In genomic region chr7:80725181-80725611, GRCh38 we compare ENCODE assay signal across 20 cellular contexts.
DNase-seq lines count a peak whose midpoint lies in the region; ATAC-seq, FAIRE-seq and TF ChIP-seq lines count a peak whose summit lies in the region.
"Had no signal": no experiment of that assay in that cellular context is flagged by ENCODE, and none has a peak within 500 bp of the region (broad histone marks: within the 10 kb centered on the region; RNA-seq: fewer than 3 reads in every experiment).

No MANE protein-coding gene starts in this region.

- H3K9ac ChIP-seq in GM12878 (ENCODE audit: control insufficient read depth, insufficient read depth, low read length) = no peak overlapping the region
- no peak overlapping the region for H3K9ac ChIP-seq in subcutaneous abdominal adipose tissue (ENCODE audit: low read length in 5 of 5)

- no peak for TF ChIP-seq EP300 in GM12878 (IDR thresholded peaks at IDR 0.05; ENCODE audit: borderline replicate concordance in 1 of 2, control insufficient read depth in 1 of 2, low read depth in 2 of 2, low read length in 2 of 2)

- 0 out of 3 replicates have a peak, but pooled peaks have one; percentile 15 for ATAC-seq in GM12878
- no peak for ATAC-seq in stimulated activated naive CD8-positive, alpha-beta T cell treated with anti-CD3 and anti-CD28 coated beads, Interleukin-15, Interleukin-2, amounts not matched to agents 100 U/mL and 50 U/mL, for 24 hours
- ATAC-seq: activated CD4-positive, alpha-beta T cell treated with anti-CD3 and anti-CD28 coated beads for 36 hours; natural killer cell; Right ventricle myocardium inferior had no signal

- H3K4me1 Mint-ChIP-seq in immature natural killer cell = no peaks in the 10 kb centered on the region
- H3K4me1 Mint-ChIP-seq: activated CD4-positive, alpha-beta T cell treated with anti-CD3 and anti-CD28 coated beads for 36 hours; central memory CD8-positive, alpha-beta T cell; memory B cell; natural killer cell had no signal

- POLR2A ChIA-PET in GM12878 (lab: Charles Lee) = no interaction called here

- peaks cover 0 to 8% (median 2%) of the 10 kb centered on the region in 6 donors for H3K9me3 Mint-ChIP-seq in immature natural killer cell

- intact Hi-C loops in GM12878 (cut with micrococcal nuclease; ENCODE audit: unreplicated experiment) = no loop called here

- no peak for TF ChIP-seq CTCF in GM12878 (IDR thresholded peaks at IDR 0.05 in 2 of 3, conservative IDR thresholded peaks at IDR 0.05 in 1 of 3; ENCODE audit: control insufficient read depth in 2 of 3, extremely low read depth in 1 of 3, insufficient read depth in 1 of 3, low read depth in 3 of 3, low read length in 3 of 3)

- no peak overlapping the region for H2AFZ ChIP-seq in GM12878 (ENCODE audit: control insufficient read depth, low read depth, low read length)

- H4K20me1 ChIP-seq in GM12878 (ENCODE audit: control insufficient read depth, insufficient read depth) = no peaks in the 10 kb centered on the region

- TF ChIP-seq RAD21 in GM12878 (IDR thresholded peaks at IDR 0.05; ENCODE audit: insufficient read depth, low read depth, low read length) = no peak

- H3K27ac Mint-ChIP-seq in immature natural killer cell = no peak overlapping the region
- H3K27ac Mint-ChIP-seq: activated CD4-positive, alpha-beta T cell treated with anti-CD3 and anti-CD28 coated beads for 36 hours; memory B cell; natural killer cell; progenitor cell of endocrine pancreas had no signal

- peaks cover 0 to 2% (median 0%) of the 10 kb centered on the region in 3 donors for H3K27me3 Mint-ChIP-seq in immature natural killer cell (ENCODE audit: low read depth in 3 of 3)
- H3K27me3 Mint-ChIP-seq: activated CD4-positive, alpha-beta T cell treated with anti-CD3 and anti-CD28 coated beads for 36 hours; central memory CD8-positive, alpha-beta T cell; memory B cell; progenitor cell of endocrine pancreas had no signal

- no peaks in the 10 kb centered on the region for H3K36me3 Mint-ChIP-seq in immature natural killer cell
- H3K36me3 Mint-ChIP-seq: memory B cell, natural killer cell had no signal

- FAIRE-seq in GM12878 (lab: Jason Lieb, UNC) = no peak

- no TSS peak for BruUV-seq in GM12878 (replicated peaks; lab: Mats Ljungman, UMichigan)

- H3K4me3 ChIP-seq in GM12878 = no peak overlapping the region
- H3K4me3 ChIP-seq in subcutaneous abdominal adipose tissue (ENCODE audit: low read depth in 1 of 5, low read length in 5 of 5) = no peak overlapping the region

- RAD21 ChIA-PET in GM12878 (lab: Charles Lee; ENCODE audit: unreplicated experiment) = no interaction called here

- H3K36me3 ChIP-seq in GM12878 (ENCODE audit: control insufficient read depth in 2 of 2, insufficient read depth in 2 of 2, low read length in 1 of 2) = no peaks in the 10 kb centered on the region
- H3K36me3 ChIP-seq in subcutaneous abdominal adipose tissue (ENCODE audit: control insufficient read depth in 5 of 5, insufficient read depth in 5 of 5, low read length in 5 of 5) = no peaks in the 10 kb centered on the region

- no peak overlapping the region for H3K4me3 Mint-ChIP-seq in immature natural killer cell
- H3K4me3 Mint-ChIP-seq: activated CD4-positive, alpha-beta T cell treated with anti-CD3 and anti-CD28 coated beads for 36 hours; central memory CD8-positive, alpha-beta T cell; memory B cell; natural killer cell had no signal

- H3K27me3 ChIP-seq in GM12878 (replicated peaks in 1 of 2; ENCODE audit: control insufficient read depth in 2 of 2, insufficient read depth in 2 of 2, low read length in 1 of 2) (no peaks in the 10 kb centered on the region), subcutaneous abdominal adipose tissue (ENCODE audit: control insufficient read depth in 5 of 5, insufficient read depth in 4 of 5, low read length in 5 of 5) (no peaks in the 10 kb centered on the region)

- no peaks in the 10 kb centered on the region for H3K79me2 ChIP-seq in GM12878 (ENCODE audit: control insufficient read depth, insufficient read depth, low read length)

- WGBS in GM12878 (ENCODE audit: insufficient coverage, insufficient replicate concordance, low lambda C conversion rate, missing lambda C conversion rate) = 19% methylated on average over 4 of the region's 4 CpGs

- H3K9me3 ChIP-seq in GM12878 (replicated peaks; ENCODE audit: control insufficient read depth, insufficient read depth, low read length) = no peaks in the 10 kb centered on the region
- H3K9me3 ChIP-seq in subcutaneous abdominal adipose tissue (ENCODE audit: control insufficient read depth in 5 of 5, low read length in 5 of 5) = no peaks in the 10 kb centered on the region

- in situ Hi-C loops in GM12878 (cut with MboI) = no loop called here

- H3K4me2 ChIP-seq in GM12878 (ENCODE audit: control insufficient read depth, insufficient read depth) = no peak overlapping the region

- CTCF ChIA-PET in GM12878 (lab: Yijun Ruan, JAX) = no interaction called here

- H3K27ac ChIP-seq in GM12878 (ENCODE audit: control insufficient read depth, insufficient read depth) (no peak overlapping the region), subcutaneous abdominal adipose tissue (ENCODE audit: low read depth, low read length) (peak overlapping the region; percentile 17)
- H3K27ac ChIP-seq: C4-2B had no signal

- SMC1A ChIA-PET in GM12878 (lab: Charles Lee; ENCODE audit: uncharacterized antibody, unreplicated experiment) = no interaction called here

- TF ChIP-seq POLR2A in GM12878 (IDR thresholded peaks at IDR 0.05; ENCODE audit: low read depth, low read length) = no peak

- no peaks in the 10 kb centered on the region for H3K4me1 ChIP-seq in GM12878 (ENCODE audit: control insufficient read depth, insufficient read depth, low read length)
- peaks cover 3 to 47% (median 31%) of the 10 kb centered on the region in 5 donors for H3K4me1 ChIP-seq in subcutaneous abdominal adipose tissue (ENCODE audit: control insufficient read depth in 5 of 5, insufficient read depth in 5 of 5, low read length in 5 of 5)

- DNase-seq in NCI-H2171 treated with DMSO at 0.1 percent for 48 hours (lab: John Stamatoyannopoulos, UW) = peak; percentile 50
- no peak for DNase-seq in NCI-H2171 (lab: John Stamatoyannopoulos, UW)
- DNase-seq in NCI-H2107 treated with DMSO at 0.1 percent for 48 hours (lab: John Stamatoyannopoulos, UW; ENCODE audit: unreplicated experiment) = peak; percentile 77
- no peak for DNase-seq in GM12878 (ENCODE audit: low read depth, low spot score)
- no peak for DNase-seq in immature natural killer cell
- no peak for DNase-seq in DMS53 (lab: John Stamatoyannopoulos, UW)
- no peak for DNase-seq in stimulated activated naive CD8-positive, alpha-beta T cell treated with anti-CD3 and anti-CD28 coated beads, Interleukin-15, Interleukin-2, amounts not matched to agents 100 U/mL and 50 U/mL, for 24 hours
- DNase-seq: 8988T; activated CD4-positive, alpha-beta T cell treated with anti-CD3 and anti-CD28 coated beads for 36 hours; activated effector memory CD4-positive, alpha-beta T cell treated with anti-CD3 and anti-CD28 coated beads, Interleukin-2, amount 50 U/mL, for 16 hours; amygdala; DMS79 treated with DMSO at 0.1 percent for 48 hours; effector CD8-positive, alpha-beta T cell; natural killer cell had no signal

TF ChIP-seq in GM12878, 131 proteins besides CTCF, POLR2A, EP300 and RAD21:
- TF ChIP-seq ZNF24 (IDR thresholded peaks at IDR 0.05) (no peak), IRF5 (IDR thresholded peaks at IDR 0.05; ENCODE audit: borderline replicate concordance) (no peak), SP1 (IDR thresholded peaks at IDR 0.05; ENCODE audit: low read depth, low read length) (no peak), CEBPB (IDR thresholded peaks at IDR 0.05; ENCODE audit: borderline replicate concordance in 1 of 2, low read depth in 2 of 2, low read length in 2 of 2) (no peak), CHD4 (IDR thresholded peaks at IDR 0.05) (no peak), PKNOX1 (IDR thresholded peaks at IDR 0.05) (no peak), ATF2 (IDR thresholded peaks at IDR 0.05; ENCODE audit: low read length) (no peak)
TF ChIP-seq in GM12878: peak in this region for 0.

Comparison
In these comparisons a context has a peak if more than half of its experiments do, and no peak if none do; other contexts are left out.
1. DNase-seq: peak in NCI-H2171 treated with DMSO at 0.1 percent for 48 hours (single experiment) and NCI-H2107 treated with DMSO at 0.1 percent for 48 hours (single experiment); none in NCI-H2171 (single experiment), GM12878 (single experiment), immature natural killer cell (0 of 3), DMS53 (single experiment) and stimulated activated naive CD8-positive, alpha-beta T cell treated with anti-CD3 and anti-CD28 coated beads, Interleukin-15, Interleukin-2, amounts not matched to agents 100 U/mL and 50 U/mL, for 24 hours (single experiment).